Comparison of ENCODE assay signal across 6 cellular contexts in the genomic region with DNA sequence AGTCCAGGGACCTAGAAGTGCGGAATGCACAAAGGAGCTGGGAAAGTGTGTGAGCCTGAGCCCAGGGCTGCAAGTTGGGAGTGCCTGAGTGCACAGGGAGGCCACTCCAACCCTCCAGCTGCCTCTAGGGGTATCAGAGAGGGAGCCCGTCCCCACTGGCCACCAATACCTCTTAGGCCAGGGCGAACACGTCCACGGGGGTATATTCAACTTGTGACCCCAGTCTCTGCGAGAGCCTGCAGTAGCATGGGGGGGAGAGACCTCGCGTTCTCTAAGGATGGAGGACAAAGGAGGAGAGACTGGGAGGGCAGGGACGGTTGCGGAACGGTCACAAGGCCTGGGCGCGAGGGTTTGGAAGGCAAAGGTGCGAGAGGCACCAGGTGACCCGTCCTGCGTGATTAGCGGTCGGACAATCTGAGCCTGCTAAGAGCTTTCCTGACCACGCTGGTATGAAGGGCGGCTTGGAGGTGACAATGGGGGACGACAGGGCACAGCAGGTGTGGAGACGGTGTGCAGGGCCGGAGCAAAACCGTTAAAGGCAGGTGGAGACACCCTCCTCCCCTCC. TPM values are rescaled to one million over a fixed set of nuclear protein-coding genes. Genes with fewer than 3 reads are reported as not detected.
DNase-seq lines count a peak whose midpoint lies in the region; ATAC-seq and TF ChIP-seq lines count a peak whose summit lies in the region.

No MANE protein-coding gene starts in this region.

- H3K4me3 ChIP-seq in HFF-Myc (replicated peaks; ENCODE audit: low read depth, low read length), result peak overlapping the region; percentile 68

- ATAC-seq in activated naive CD8-positive, alpha-beta T cell treated with anti-CD3 and anti-CD28 coated beads, Interleukin-2, amount 10 ng/mL, durations not matched to agents 7 days and 5 days (ENCODE audit: low read depth), result no peak
- ATAC-seq in HG03520 (IDR thresholded peaks at IDR 0.05; ENCODE audit: unreplicated experiment), result no peak

- TF ChIP-seq CTCF in HFF-Myc (IDR thresholded peaks at IDR 0.05; ENCODE audit: low read depth, low read length, missing control alignments), result no peak
- TF ChIP-seq CTCF in mesothelial cell of epicardium (IDR thresholded peaks at IDR 0.05; ENCODE audit: unreplicated experiment), result no peak

- H3K27ac Mint-ChIP-seq in activated naive CD8-positive, alpha-beta T cell treated with anti-CD3 and anti-CD28 coated beads, Interleukin-2, amount 10 ng/mL, durations not matched to agents 7 days and 5 days, result peak overlapping the region; percentile 93
- peak overlapping the region; percentile 89 for H3K27ac Mint-ChIP-seq in mesothelial cell of epicardium

- POLR2A ChIA-PET in activated naive CD8-positive, alpha-beta T cell treated with anti-CD3 and anti-CD28 coated beads, Interleukin-2, amount 10 ng/mL, durations not matched to agents 7 days and 5 days (lab: Charles Lee), result interaction anchor here (0.7 to 2.6 kb wide), 5 partner anchors 14 to 166 kb away, joined by 3 to 9 read pairs (median 3); a partner anchor contains a TSS

- H3K4me1 Mint-ChIP-seq in activated naive CD8-positive, alpha-beta T cell treated with anti-CD3 and anti-CD28 coated beads, Interleukin-2, amount 10 ng/mL, durations not matched to agents 7 days and 5 days, result peaks cover 23% of the 10 kb centered on the region
- peaks cover 17% of the 10 kb centered on the region for H3K4me1 Mint-ChIP-seq in mesothelial cell of epicardium

- no peaks in the 10 kb centered on the region for H3K27me3 Mint-ChIP-seq in activated naive CD8-positive, alpha-beta T cell treated with anti-CD3 and anti-CD28 coated beads, Interleukin-2, amount 10 ng/mL, durations not matched to agents 7 days and 5 days
- no peaks in the 10 kb centered on the region for H3K27me3 Mint-ChIP-seq in mesothelial cell of epicardium (ENCODE audit: low read depth)

- H3K36me3 Mint-ChIP-seq in activated naive CD8-positive, alpha-beta T cell treated with anti-CD3 and anti-CD28 coated beads, Interleukin-2, amount 10 ng/mL, durations not matched to agents 7 days and 5 days, result peaks cover 9% of the 10 kb centered on the region
- peaks cover 10% of the 10 kb centered on the region for H3K36me3 Mint-ChIP-seq in mesothelial cell of epicardium

- peak overlapping the region; percentile 95 for H3K4me3 Mint-ChIP-seq in activated naive CD8-positive, alpha-beta T cell treated with anti-CD3 and anti-CD28 coated beads, Interleukin-2, amount 10 ng/mL, durations not matched to agents 7 days and 5 days
- H3K4me3 Mint-ChIP-seq in mesothelial cell of epicardium, result peak overlapping the region; percentile 85

- H3K9me3 Mint-ChIP-seq in activated naive CD8-positive, alpha-beta T cell treated with anti-CD3 and anti-CD28 coated beads, Interleukin-2, amount 10 ng/mL, durations not matched to agents 7 days and 5 days, result no peaks in the 10 kb centered on the region
- no peaks in the 10 kb centered on the region for H3K9me3 Mint-ChIP-seq in mesothelial cell of epicardium

- no peak for DNase-seq in HFF-Myc (ENCODE audit: extremely low read depth, low read depth)
- no peak for DNase-seq in activated naive CD8-positive, alpha-beta T cell treated with anti-CD3 and anti-CD28 coated beads, Interleukin-2, amount 10 ng/mL, durations not matched to agents 7 days and 5 days
- DNase-seq in mesothelial cell of epicardium (ENCODE audit: low spot score in 2 of 2, unreplicated experiment in 2 of 2), result peak in 1 of 2 experiments; percentile 41
- no peak for DNase-seq in OCI-M2 (lab: John Stamatoyannopoulos, UW; ENCODE audit: unreplicated experiment)
- DNase-seq in NCI-H1048 (lab: John Stamatoyannopoulos, UW), result no peak

RNA-seq across cellular contexts. Expression of a gene that starts 0.7 kb away (rescaled TPM):
- total RNA-seq in activated naive CD8-positive, alpha-beta T cell treated with anti-CD3 and anti-CD28 coated beads, Interleukin-2, amount 10 ng/mL, durations not matched to agents 7 days and 5 days, result 10 to 100 TPM; 36.1 to 38.4 TPM
- 42.0 to 44.5 TPM (median 42.8 TPM) in 3 replicates for total RNA-seq in mesothelial cell of epicardium

RNA-seq across cellular contexts. Expression of a gene that starts 13.7 kb away (rescaled TPM):
- 10 to 100 TPM; 53.8 to 59.0 TPM for total RNA-seq in activated naive CD8-positive, alpha-beta T cell treated with anti-CD3 and anti-CD28 coated beads, Interleukin-2, amount 10 ng/mL, durations not matched to agents 7 days and 5 days
- 35.4 to 43.1 TPM (median 40.3 TPM) in 3 replicates for total RNA-seq in mesothelial cell of epicardium

RNA-seq across cellular contexts. Expression of a gene that starts 13.8 kb away (rescaled TPM):
- 1,000 to 10,000 TPM; 1,838 to 1,917 TPM for total RNA-seq in activated naive CD8-positive, alpha-beta T cell treated with anti-CD3 and anti-CD28 coated beads, Interleukin-2, amount 10 ng/mL, durations not matched to agents 7 days and 5 days
- 1,343 to 1,395 TPM (median 1,352 TPM) in 3 replicates for total RNA-seq in mesothelial cell of epicardium

RNA-seq across cellular contexts. Expression of a gene that starts 35.6 kb away (rescaled TPM):
- total RNA-seq in activated naive CD8-positive, alpha-beta T cell treated with anti-CD3 and anti-CD28 coated beads, Interleukin-2, amount 10 ng/mL, durations not matched to agents 7 days and 5 days, result 1 to 10 TPM; 4.5 to 4.8 TPM
- 1.8 to 2.3 TPM (median 2.1 TPM) in 3 replicates for total RNA-seq in mesothelial cell of epicardium

RNA-seq across cellular contexts. Expression of a gene that starts 56.5 kb away (rescaled TPM):
- total RNA-seq in activated naive CD8-positive, alpha-beta T cell treated with anti-CD3 and anti-CD28 coated beads, Interleukin-2, amount 10 ng/mL, durations not matched to agents 7 days and 5 days, result under 1 TPM in 1 of 2 experiments, not detected in 1; 0.64 TPM
- 2.0 to 3.7 TPM (median 3.5 TPM) in 3 replicates for total RNA-seq in mesothelial cell of epicardium
